13 cellular contexts compared by ENCODE assay signal in genomic region chr6:168616807-168617756, GRCh38.
DNase-seq lines count a peak whose midpoint lies in the region; ATAC-seq, FAIRE-seq and TF ChIP-seq lines count a peak whose summit lies in the region.
"Had no signal": no experiment of that assay in that cellular context is flagged by ENCODE, and none has a peak within 500 bp of the region (broad histone marks: within the 10 kb centered on the region; RNA-seq: fewer than 3 reads in every experiment).

No MANE protein-coding gene starts in this region.

- peaks cover 46% of the 10 kb centered on the region for H3K9me3 Mint-ChIP-seq in GM23338

- no peak overlapping the region for H2AFZ ChIP-seq in GM23338

- no peaks in the 10 kb centered on the region for H3F3A ChIP-seq in GM23338 (replicated peaks; ENCODE audit: low read depth)

- TF ChIP-seq CTCF in GM23338 (conservative IDR thresholded peaks at IDR 0.05; ENCODE audit: low read depth in 2 of 2) (peak; percentile 41 to 66), heart left ventricle (IDR thresholded peaks at IDR 0.05) (peak in 9 of 12 donors; percentile 19 to 48 (median 34))

- no peaks in the 10 kb centered on the region for H3K79me2 ChIP-seq in GM23338 (replicated peaks; ENCODE audit: insufficient read depth)

- intact Hi-C loops in heart left ventricle (cut with DNase I) = loop anchor here in 7 of 10 donors (1.0 to 10.0 kb wide), 5 partner anchors 265 to 270 kb away; no protein-coding TSS in a partner anchor

- no peak for TF ChIP-seq POLR2A in heart left ventricle (IDR thresholded peaks at IDR 0.05)
- TF ChIP-seq POLR2A in GM12892 (IDR thresholded peaks at IDR 0.05; ENCODE audit: low read depth, low read length) = no peak

- H3K4me1 ChIP-seq in GM23338 (ENCODE audit: insufficient read depth) = no peaks in the 10 kb centered on the region
- peaks cover 0 to 11% (median 2%) of the 10 kb centered on the region in 12 donors for H3K4me1 ChIP-seq in heart left ventricle

- H4K20me1 ChIP-seq in GM23338 (replicated peaks; ENCODE audit: insufficient read depth) = no peaks in the 10 kb centered on the region

- no peak overlapping the region for H3K4me3 Mint-ChIP-seq in GM23338

- 58 to 67% (median 64%) methylated on average over 22 of the region's 22 CpGs for WGBS in heart left ventricle, 4 donors

- H3K27ac ChIP-seq in GM23338 (ENCODE audit: low read depth) = no peak overlapping the region
- H3K27ac ChIP-seq in heart left ventricle = peak overlapping the region in 5 of 12 donors; percentile 39 to 57 (median 46)

- DNase-seq in GM23338 (ENCODE audit: low spot score) = peak; percentile 48
- DNase-seq in NCI-H774 (lab: John Stamatoyannopoulos, UW) = peak; percentile 12
- DNase-seq in heart left ventricle = peak in 2 of 5 donors; percentile 31 to 66
- DNase-seq in pons (ENCODE audit: low spot score) = peak; percentile 60
- DNase-seq in NCI-H187 treated with DMSO at 0.1 percent for 48 hours (lab: John Stamatoyannopoulos, UW) = no peak
- no peak for DNase-seq in GM12892 (ENCODE audit: insufficient read length)
- no peak for DNase-seq in DMS79 (lab: John Stamatoyannopoulos, UW)
- DNase-seq: activated CD4-positive, alpha-beta T cell treated with anti-CD3 and anti-CD28 coated beads, Interleukin-2, amount 50 U/mL, for 1 hour; activated naive CD4-positive, alpha-beta T cell; dermis blood vessel endothelial cell; NCI-H2081; SIG-M5 had no signal

- H3K4me3 ChIP-seq in GM23338 (no peak overlapping the region), heart left ventricle (no peak overlapping the region)

- FAIRE-seq in GM12892 (lab: Jason Lieb, UNC) = no peak

- no peaks in the 10 kb centered on the region for H3K36me3 ChIP-seq in GM23338 (ENCODE audit: insufficient read depth)
- H3K36me3 ChIP-seq in heart left ventricle = peaks cover 0 to 6% (median 0%) of the 10 kb centered on the region in 9 donors

- no peak overlapping the region for H3K27ac Mint-ChIP-seq in GM23338

- no peaks in the 10 kb centered on the region for H3K9me2 ChIP-seq in GM23338 (ENCODE audit: insufficient read depth)

- no peak overlapping the region for H3K4me2 ChIP-seq in GM23338

- peaks cover 34% of the 10 kb centered on the region for H3K36me3 Mint-ChIP-seq in GM23338 (ENCODE audit: low read depth)

- H3K9me3 ChIP-seq in heart left ventricle = no peaks in the 10 kb centered on the region

- H3K27me3 Mint-ChIP-seq in GM23338 (ENCODE audit: insufficient read depth, low read depth, poor library complexity) = peaks cover 4% of the 10 kb centered on the region

- H3K27me3 ChIP-seq in GM23338 (ENCODE audit: insufficient read depth) = no peaks in the 10 kb centered on the region
- no peaks in the 10 kb centered on the region for H3K27me3 ChIP-seq in heart left ventricle

- ATAC-seq in GM23338 = peak; percentile 62
- peak; percentile 37 to 75 (median 64) for ATAC-seq in heart left ventricle
- ATAC-seq in activated CD4-positive, CD25-positive, alpha-beta regulatory T cell treated with anti-CD3 and anti-CD28 coated beads, Interleukin-2, amount 50 U/mL, for 24 hours = no peak

- peaks cover 10% of the 10 kb centered on the region for H3K4me1 Mint-ChIP-seq in GM23338

TF ChIP-seq in GM23338, 12 proteins besides CTCF, POLR2A, EP300 and RAD21:
- TF ChIP-seq STAT1 (IDR thresholded peaks at IDR 0.05; ENCODE audit: unreplicated experiment) = no peak
- no peak for TF ChIP-seq ZNF331 (CRISPR knock-in tag; IDR thresholded peaks at IDR 0.05; ENCODE audit: low read depth)
- no peak for TF ChIP-seq EZH2phosphoT487 (IDR thresholded peaks at IDR 0.05; ENCODE audit: unreplicated experiment)
- TF ChIP-seq, protein P1, sequence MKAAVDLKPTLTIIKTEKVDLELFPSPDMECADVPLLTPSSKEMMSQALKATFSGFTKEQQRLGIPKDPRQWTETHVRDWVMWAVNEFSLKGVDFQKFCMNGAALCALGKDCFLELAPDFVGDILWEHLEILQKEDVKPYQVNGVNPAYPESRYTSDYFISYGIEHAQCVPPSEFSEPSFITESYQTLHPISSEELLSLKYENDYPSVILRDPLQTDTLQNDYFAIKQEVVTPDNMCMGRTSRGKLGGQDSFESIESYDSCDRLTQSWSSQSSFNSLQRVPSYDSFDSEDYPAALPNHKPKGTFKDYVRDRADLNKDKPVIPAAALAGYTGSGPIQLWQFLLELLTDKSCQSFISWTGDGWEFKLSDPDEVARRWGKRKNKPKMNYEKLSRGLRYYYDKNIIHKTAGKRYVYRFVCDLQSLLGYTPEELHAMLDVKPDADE (IDR thresholded peaks at IDR 0.05) = no peak
- no peak for TF ChIP-seq CREB1 (CRISPR knock-in tag; IDR thresholded peaks at IDR 0.05; ENCODE audit: low read depth)
- no peak for TF ChIP-seq POLR2AphosphoS5 (IDR thresholded peaks at IDR 0.05; ENCODE audit: low read depth)
- TF ChIP-seq EZH2 (IDR thresholded peaks at IDR 0.05; ENCODE audit: low read depth, unreplicated experiment) = no peak
- no peak for TF ChIP-seq NANOG (IDR thresholded peaks at IDR 0.05; ENCODE audit: borderline replicate concordance)
- no peak for TF ChIP-seq REST (IDR thresholded peaks at IDR 0.05; ENCODE audit: unreplicated experiment)

Comparison
In these comparisons a context has a peak if more than half of its experiments do, and no peak if none do; other contexts are left out.
1. ATAC-seq: peak in GM23338 (single experiment) and heart left ventricle (4 of 4); none in activated CD4-positive, CD25-positive, alpha-beta regulatory T cell treated with anti-CD3 and anti-CD28 coated beads, Interleukin-2, amount 50 U/mL, for 24 hours (0 of 2).
2. DNase-seq: peak in GM23338 (single experiment), NCI-H774 (single experiment) and pons (single experiment); none in NCI-H187 treated with DMSO at 0.1 percent for 48 hours (single experiment), GM12892 (single experiment) and DMS79 (single experiment).